8 cellular contexts compared by ENCODE assay signal in genomic region chr3:17151598-17152373, GRCh38.
DNase-seq lines count a peak whose midpoint lies in the region; ATAC-seq and TF ChIP-seq lines count a peak whose summit lies in the region.

No MANE protein-coding gene starts in this region.

- peaks cover 55 to 83% (median 59%) of the 10 kb centered on the region in 3 donors for H3K4me1 Mint-ChIP-seq in CD8-positive, alpha-beta memory T cell
- peaks cover 45% of the 10 kb centered on the region for H3K4me1 Mint-ChIP-seq in activated T-helper 1 cell treated with anti-CD3 and anti-CD28 coated beads, Interleukin-12 subunit alpha, Interleukin-12 subunit beta, Interleukin-2, Interleukin-4 antibody, amounts not matched to agents 30 ng/mL and 10 ng/mL and 1 ng/mL, durations not matched to agents 14 hours and 24 hours and 36 hours (ENCODE audit: low read depth)

- TF ChIP-seq CTCF in MM.1S (IDR thresholded peaks at IDR 0.05; ENCODE audit: low read length), result no peak
- no peak for TF ChIP-seq CTCF in omental fat pad (IDR thresholded peaks at IDR 0.05)

- H3K9me3 Mint-ChIP-seq in CD8-positive, alpha-beta memory T cell, result peaks cover 0 to 2% (median 2%) of the 10 kb centered on the region in 5 donors
- H3K9me3 Mint-ChIP-seq in activated T-helper 1 cell treated with anti-CD3 and anti-CD28 coated beads, Interleukin-12 subunit alpha, Interleukin-12 subunit beta, Interleukin-2, Interleukin-4 antibody, amounts not matched to agents 30 ng/mL and 10 ng/mL and 1 ng/mL, durations not matched to agents 14 hours and 24 hours and 36 hours, result peaks cover 16% of the 10 kb centered on the region

- peak overlapping the region; percentile 6; the same call in 1 of the 2 replicates for H3K4me2 ChIP-seq in MM.1S (ENCODE audit: low read depth, low read length)

- DNase-seq in CD8-positive, alpha-beta memory T cell, result peak; percentile 56 to 89 (median 73)
- DNase-seq in MM.1S (peak; percentile 95), omental fat pad (ENCODE audit: low spot score) (no peak), posterior vena cava (ENCODE audit: low spot score) (no peak), NCI-H1436 (lab: John Stamatoyannopoulos, UW) (no peak)
- peak; percentile 89 for DNase-seq in activated T-helper 1 cell treated with anti-CD3 and anti-CD28 coated beads, Interleukin-12 subunit alpha, Interleukin-12 subunit beta, Interleukin-2, Interleukin-4 antibody, amounts not matched to agents 30 ng/mL and 10 ng/mL and 1 ng/mL, durations not matched to agents 14 hours and 24 hours and 36 hours (ENCODE audit: low spot score)
- peak; percentile 78 to 91 (median 82) for DNase-seq in stimulated activated CD4-positive, alpha-beta T cell treated with anti-CD3 and anti-CD28 coated beads, Interleukin-12 subunit alpha, Interleukin-12 subunit beta, amount 100 ng/mL, for 48 hours (ENCODE audit: low read depth in 2 of 3, low spot score in 1 of 3)

- POLR2A ChIA-PET in CD8-positive, alpha-beta memory T cell (lab: Charles Lee), result interaction anchor here (1.1 to 1.5 kb wide), 4 partner anchors 78 to 323 kb away, joined by 3 to 5 read pairs (median 4); no protein-coding TSS in a partner anchor

- CTCF ChIA-PET in CD8-positive, alpha-beta memory T cell (lab: Charles Lee), result interaction anchor here (1.0 to 1.6 kb wide), 6 partner anchors 8 to 323 kb away, joined by 3 to 8 read pairs (median 4); partner anchors contain the start of gene PLCL2

- H3K36me3 ChIP-seq in CD8-positive, alpha-beta memory T cell (ENCODE audit: insufficient read depth, low read length), result no peaks in the 10 kb centered on the region
- H3K36me3 ChIP-seq in MM.1S (replicated peaks; ENCODE audit: insufficient read depth, low read length), result no peaks in the 10 kb centered on the region

- peak overlapping the region; percentile 13 for H3K27ac ChIP-seq in CD8-positive, alpha-beta memory T cell (ENCODE audit: low read depth, low read length)
- no peak overlapping the region for H3K27ac ChIP-seq in MM.1S (ENCODE audit: low read length)

- H3F3A ChIP-seq in MM.1S (ENCODE audit: insufficient read depth, low read length), result peaks cover 7% of the 10 kb centered on the region; the same call in 1 of the 2 replicates

- no peaks in the 10 kb centered on the region for H4K20me1 ChIP-seq in MM.1S (ENCODE audit: insufficient read depth, low read length)

- H3K9ac ChIP-seq in MM.1S (ENCODE audit: low read length), result no peak overlapping the region

- peak overlapping the region; percentile 47 to 90 (median 74) for H3K4me3 Mint-ChIP-seq in CD8-positive, alpha-beta memory T cell
- H3K4me3 Mint-ChIP-seq in activated T-helper 1 cell treated with anti-CD3 and anti-CD28 coated beads, Interleukin-12 subunit alpha, Interleukin-12 subunit beta, Interleukin-2, Interleukin-4 antibody, amounts not matched to agents 30 ng/mL and 10 ng/mL and 1 ng/mL, durations not matched to agents 14 hours and 24 hours and 36 hours, result peak overlapping the region; percentile 60

- ATAC-seq in GM21576 (IDR thresholded peaks at IDR 0.05; ENCODE audit: unreplicated experiment) (peak; percentile 97), omental fat pad (ENCODE audit: low FRiP score) (no peak)

- H3K79me2 ChIP-seq in MM.1S (ENCODE audit: low read length), result no peaks in the 10 kb centered on the region

- H3K27me3 ChIP-seq in CD8-positive, alpha-beta memory T cell (ENCODE audit: insufficient read depth, low read length, poor library complexity, severe bottlenecking), result no peaks in the 10 kb centered on the region
- H3K27me3 ChIP-seq in MM.1S (replicated peaks; ENCODE audit: insufficient read depth, low read length), result peaks cover 20% of the 10 kb centered on the region

- H3K4me1 ChIP-seq in CD8-positive, alpha-beta memory T cell (ENCODE audit: insufficient read depth, low read length), result peaks cover 29% of the 10 kb centered on the region
- H3K4me1 ChIP-seq in MM.1S (ENCODE audit: low read length), result peaks cover 10% of the 10 kb centered on the region

- H2AFZ ChIP-seq in MM.1S (ENCODE audit: low read length), result no peak overlapping the region

- peaks cover 6 to 15% (median 15%) of the 10 kb centered on the region in 3 donors for H3K36me3 Mint-ChIP-seq in CD8-positive, alpha-beta memory T cell
- H3K36me3 Mint-ChIP-seq in activated T-helper 1 cell treated with anti-CD3 and anti-CD28 coated beads, Interleukin-12 subunit alpha, Interleukin-12 subunit beta, Interleukin-2, Interleukin-4 antibody, amounts not matched to agents 30 ng/mL and 10 ng/mL and 1 ng/mL, durations not matched to agents 14 hours and 24 hours and 36 hours (ENCODE audit: low read depth), result peaks cover 33% of the 10 kb centered on the region

- no peaks in the 10 kb centered on the region for H3K9me2 ChIP-seq in MM.1S (replicated peaks; ENCODE audit: insufficient read depth, low read length)

- peak overlapping the region; percentile 81 to 93 (median 88) for H3K27ac Mint-ChIP-seq in CD8-positive, alpha-beta memory T cell
- peak overlapping the region; percentile 85 for H3K27ac Mint-ChIP-seq in activated T-helper 1 cell treated with anti-CD3 and anti-CD28 coated beads, Interleukin-12 subunit alpha, Interleukin-12 subunit beta, Interleukin-2, Interleukin-4 antibody, amounts not matched to agents 30 ng/mL and 10 ng/mL and 1 ng/mL, durations not matched to agents 14 hours and 24 hours and 36 hours

- intact Hi-C loops in activated T-helper 1 cell treated with anti-CD3 and anti-CD28 coated beads, Interleukin-12 subunit alpha, Interleukin-12 subunit beta, Interleukin-2, Interleukin-4 antibody, amounts not matched to agents 30 ng/mL and 10 ng/mL and 1 ng/mL, durations not matched to agents 14 hours and 24 hours and 36 hours (cut with micrococcal nuclease), result loop anchor here (1.0 to 10.0 kb wide), 15 partner anchors 31 to 867 kb away; no protein-coding TSS in a partner anchor
- intact Hi-C loops in posterior vena cava (cut with DNase I), result no loop called here

- H3K4me3 ChIP-seq in CD8-positive, alpha-beta memory T cell (ENCODE audit: low read length), result peak overlapping the region; percentile 31
- H3K4me3 ChIP-seq in MM.1S (ENCODE audit: low read length), result no peak overlapping the region

- H3K27me3 Mint-ChIP-seq in CD8-positive, alpha-beta memory T cell, result no peaks in the 10 kb centered on the region
- H3K27me3 Mint-ChIP-seq in activated T-helper 1 cell treated with anti-CD3 and anti-CD28 coated beads, Interleukin-12 subunit alpha, Interleukin-12 subunit beta, Interleukin-2, Interleukin-4 antibody, amounts not matched to agents 30 ng/mL and 10 ng/mL and 1 ng/mL, durations not matched to agents 14 hours and 24 hours and 36 hours (ENCODE audit: insufficient read depth), result peaks cover 4% of the 10 kb centered on the region

- no peaks in the 10 kb centered on the region for H3K9me3 ChIP-seq in CD8-positive, alpha-beta memory T cell (ENCODE audit: low read length)
- no peaks in the 10 kb centered on the region for H3K9me3 ChIP-seq in MM.1S (replicated peaks; ENCODE audit: insufficient read depth, low read length)

Comparison
In these comparisons a context has a peak if more than half of its experiments do, and no peak if none do; other contexts are left out.
1. DNase-seq: peak in CD8-positive, alpha-beta memory T cell (5 of 5), MM.1S (single experiment), activated T-helper 1 cell treated with anti-CD3 and anti-CD28 coated beads, Interleukin-12 subunit alpha, Interleukin-12 subunit beta, Interleukin-2, Interleukin-4 antibody, amounts not matched to agents 30 ng/mL and 10 ng/mL and 1 ng/mL, durations not matched to agents 14 hours and 24 hours and 36 hours (single experiment) and stimulated activated CD4-positive, alpha-beta T cell treated with anti-CD3 and anti-CD28 coated beads, Interleukin-12 subunit alpha, Interleukin-12 subunit beta, amount 100 ng/mL, for 48 hours (3 of 3); none in omental fat pad (single experiment), posterior vena cava (single experiment) and NCI-H1436 (single experiment).